Comparison of ENCODE assay signal across 8 cellular contexts in genomic region chr7:138000081-138000701, GRCh38. TPM values are rescaled to one million over a fixed set of nuclear protein-coding genes. Genes with fewer than 3 reads are reported as not detected.
DNase-seq lines count a peak whose midpoint lies in the region; ATAC-seq and TF ChIP-seq lines count a peak whose summit lies in the region.

No MANE protein-coding gene starts in this region.

- intact Hi-C loops in sciatic nerve (cut with DNase I): no loop called here

- ATAC-seq in sciatic nerve (peak; percentile 72), GM21447 (IDR thresholded peaks at IDR 0.05; ENCODE audit: unreplicated experiment) (no peak), GM19328 (IDR thresholded peaks at IDR 0.05; ENCODE audit: unreplicated experiment) (no peak), HG02852 (IDR thresholded peaks at IDR 0.05; ENCODE audit: unreplicated experiment) (no peak)

- H3K9ac ChIP-seq in Loucy (ENCODE audit: low read depth, low read length, poor library complexity, severe bottlenecking): peak overlapping the region; percentile 73

- H3K9me2 ChIP-seq in Loucy (replicated peaks; ENCODE audit: low read depth, low read length) (no peaks in the 10 kb centered on the region), hepatocyte (replicated peaks; ENCODE audit: insufficient read depth) (no peaks in the 10 kb centered on the region)

- TF ChIP-seq CTCF in Loucy (conservative IDR thresholded peaks at IDR 0.05; ENCODE audit: low read length) (no peak), hepatocyte (IDR thresholded peaks at IDR 0.05; ENCODE audit: poor library complexity) (no peak)

- H2AFZ ChIP-seq in Loucy (ENCODE audit: low read length): peak overlapping the region; percentile 18
- H2AFZ ChIP-seq in hepatocyte: no peak overlapping the region

- H3K27me3 ChIP-seq in Loucy (ENCODE audit: insufficient read depth, low read length, poor library complexity, severe bottlenecking): no peaks in the 10 kb centered on the region
- no peaks in the 10 kb centered on the region for H3K27me3 ChIP-seq in hepatocyte

- no peaks in the 10 kb centered on the region for H3K36me3 ChIP-seq in Loucy (ENCODE audit: insufficient read depth, low read length)
- H3K36me3 ChIP-seq in hepatocyte (replicated peaks; ENCODE audit: insufficient read depth, low read depth): no peaks in the 10 kb centered on the region

- H3K4me1 ChIP-seq in Loucy (ENCODE audit: insufficient read depth, low read length, poor library complexity, severe bottlenecking) (peaks cover 56% of the 10 kb centered on the region), hepatocyte (ENCODE audit: insufficient read depth) (peaks cover 19% of the 10 kb centered on the region)

- H3K79me2 ChIP-seq in Loucy (ENCODE audit: insufficient read depth, low read length) (peaks cover 56% of the 10 kb centered on the region), hepatocyte (peaks cover 63% of the 10 kb centered on the region)

- H3K9me3 ChIP-seq in Loucy (ENCODE audit: insufficient read depth, low read depth, low read length) (no peaks in the 10 kb centered on the region), hepatocyte (ENCODE audit: low read depth) (no peaks in the 10 kb centered on the region)

- DNase-seq in EL (peak; percentile 98), amniotic stem cell (lab: John Stamatoyannopoulos, UW) (peak; percentile 71), hepatocyte (ENCODE audit: low spot score) (peak; percentile 70), sciatic nerve (ENCODE audit: low spot score) (peak; percentile 79)

- H4K20me1 ChIP-seq in Loucy (ENCODE audit: insufficient read depth, low read length, poor library complexity, severe bottlenecking): peaks cover 5% of the 10 kb centered on the region
- no peaks in the 10 kb centered on the region for H4K20me1 ChIP-seq in hepatocyte (ENCODE audit: insufficient read depth, poor library complexity, severe bottlenecking)

- H3K4me2 ChIP-seq in Loucy (ENCODE audit: low read depth, low read length, poor library complexity, severe bottlenecking) (peak overlapping the region; percentile 78), hepatocyte (peak overlapping the region; percentile 91)

- peak overlapping the region; percentile 92 for H3K27ac ChIP-seq in hepatocyte

- WGBS in hepatocyte (ENCODE audit: low lambda C conversion rate, missing lambda C conversion rate): 3% methylated on average over 7 of the region's 7 CpGs

- peaks cover 21% of the 10 kb centered on the region for H3F3A ChIP-seq in Loucy (ENCODE audit: low read depth)

- H3K4me3 ChIP-seq in Loucy (ENCODE audit: low read length, poor library complexity, severe bottlenecking) (peak overlapping the region; percentile 78), hepatocyte (peak overlapping the region; percentile 35)

RNA-seq across cellular contexts. Expression of gene CREB3L2, which starts 1.7 kb away (rescaled TPM):
- total RNA-seq in hepatocyte (33.9 and 38.3 TPM in 2 replicates), sciatic nerve (103 TPM)
- polyA plus RNA-seq in hepatocyte: 34.4 and 37.6 TPM in 2 replicates
